ENCODE assay signal across 18 cellular contexts in genomic region chr11:82998697-82999096, GRCh38.
A peak's percentile ranks its signal among the peaks of the same experiment; 100 is the strongest.
DNase-seq lines count a peak whose midpoint lies in the region; ATAC-seq, FAIRE-seq and TF ChIP-seq lines count a peak whose summit lies in the region.
"Had no signal": no experiment of that assay in that cellular context is flagged by ENCODE, and none has a peak within 500 bp of the region (broad histone marks: within the 10 kb centered on the region; RNA-seq: fewer than 3 reads in every experiment).

No MANE protein-coding gene starts in this region.

- H3K9me3 Mint-ChIP-seq in stimulated activated memory B cell treated with anti-CD40 and anti-IgM and Interleukin-4, amounts not matched to agents 10 μg/mL and 1 μg/mL and 100 μg/mL, for 72 hours: no peaks in the 10 kb centered on the region
- H3K9me3 Mint-ChIP-seq: CD8-positive, alpha-beta memory T cell had no signal

- H3K79me2 ChIP-seq in K562 (ENCODE audit: control insufficient read depth, insufficient read depth, low read length): no peaks in the 10 kb centered on the region

- peaks cover 0 to 18% (median 0%) of the 10 kb centered on the region in 9 donors for H3K36me3 ChIP-seq in heart right ventricle
- no peaks in the 10 kb centered on the region for H3K36me3 ChIP-seq in K562 (ENCODE audit: control insufficient read depth, insufficient read depth, low read length)
- no peaks in the 10 kb centered on the region for H3K36me3 ChIP-seq in uterus
- H3K36me3 ChIP-seq: BE2C, SJCRH30 had no signal

- H3K27ac Mint-ChIP-seq in stimulated activated memory B cell treated with anti-CD40 and anti-IgM and Interleukin-4, amounts not matched to agents 10 μg/mL and 1 μg/mL and 100 μg/mL, for 72 hours: peak overlapping the region; percentile 78

- TF ChIP-seq POLR2A in K562 (conservative IDR thresholded peaks at IDR 0.05): no peak
- TF ChIP-seq POLR2A in uterus (IDR thresholded peaks at IDR 0.05): no peak

- H3K36me3 Mint-ChIP-seq in stimulated activated memory B cell treated with anti-CD40 and anti-IgM and Interleukin-4, amounts not matched to agents 10 μg/mL and 1 μg/mL and 100 μg/mL, for 72 hours: peaks cover 58% of the 10 kb centered on the region

- H2AFZ ChIP-seq in K562 (ENCODE audit: low read depth, low read length): 0 out of 2 replicates have a peak overlapping the region, but pooled peaks have one; percentile 3

- H3K27me3 Mint-ChIP-seq in stimulated activated memory B cell treated with anti-CD40 and anti-IgM and Interleukin-4, amounts not matched to agents 10 μg/mL and 1 μg/mL and 100 μg/mL, for 72 hours: no peaks in the 10 kb centered on the region

- H3K27me3 ChIP-seq in heart right ventricle (no peaks in the 10 kb centered on the region), K562 (ENCODE audit: control insufficient read depth in 2 of 2, insufficient read depth in 2 of 2, low read length in 2 of 2) (no peaks in the 10 kb centered on the region), uterus (no peaks in the 10 kb centered on the region)
- H3K27me3 ChIP-seq: BE2C, SJCRH30 had no signal

- no peak overlapping the region for H3K4me3 ChIP-seq in heart right ventricle
- no peak overlapping the region for H3K4me3 ChIP-seq in K562
- H3K4me3 ChIP-seq in uterus: no peak overlapping the region
- H3K4me3 ChIP-seq: SJCRH30 had no signal

- BruUV-seq in K562 (replicated peaks; lab: Mats Ljungman, UMichigan): no TSS peak

- H3K4me3 Mint-ChIP-seq in stimulated activated memory B cell treated with anti-CD40 and anti-IgM and Interleukin-4, amounts not matched to agents 10 μg/mL and 1 μg/mL and 100 μg/mL, for 72 hours: no peak overlapping the region
- H3K4me3 Mint-ChIP-seq: CD8-positive, alpha-beta memory T cell had no signal

- H3K27ac ChIP-seq in heart right ventricle (no peak overlapping the region), K562 (ENCODE audit: extremely low read depth, low read depth, low read length) (no peak overlapping the region), uterus (peak overlapping the region in 1 of 2 donors; percentile 13)
- H3K27ac ChIP-seq: SJCRH30 had no signal

- in situ Hi-C loops in K562 (cut with MboI): no loop called here

- TF ChIP-seq CTCF in heart right ventricle (IDR thresholded peaks at IDR 0.05): no peak
- TF ChIP-seq CTCF in K562 (IDR thresholded peaks at IDR 0.05 in 2 of 3, conservative IDR thresholded peaks at IDR 0.05 in 1 of 3; ENCODE audit: insufficient read depth in 2 of 3, low read depth in 1 of 3, low read length in 3 of 3): no peak
- no peak for TF ChIP-seq CTCF in D721Med (IDR thresholded peaks at IDR 0.05; ENCODE audit: insufficient read depth, missing control alignments)
- TF ChIP-seq CTCF in uterus (IDR thresholded peaks at IDR 0.05): no peak

- TF ChIP-seq RAD21 in K562 (CRISPR knock-in tag; conservative IDR thresholded peaks at IDR 0.05 in 1 of 2, IDR thresholded peaks at IDR 0.05 in 1 of 2): no peak

- H3K9me3 ChIP-seq in heart right ventricle: no peaks in the 10 kb centered on the region
- no peaks in the 10 kb centered on the region for H3K9me3 ChIP-seq in K562 (replicated peaks; ENCODE audit: control insufficient read depth, insufficient read depth, low read depth, low read length)
- no peaks in the 10 kb centered on the region for H3K9me3 ChIP-seq in uterus
- H3K9me3 ChIP-seq: BE2C, SJCRH30 had no signal

- no peaks in the 10 kb centered on the region for H4K20me1 ChIP-seq in K562 (replicated peaks; ENCODE audit: control insufficient read depth, insufficient read depth, low read length)

- POLR2A ChIA-PET in K562 (lab: Yijun Ruan, JAX): no interaction called here

- H3K9ac ChIP-seq in K562 (ENCODE audit: insufficient read depth in 1 of 2, low read depth in 2 of 2, low read length in 2 of 2): no peak overlapping the region

- CTCF ChIA-PET in K562 (lab: Yijun Ruan, JAX; ENCODE audit: low intra/inter-chr PET ratio): no interaction called here

- H3K4me1 ChIP-seq in heart right ventricle (peaks cover 0 to 80% (median 51%) of the 10 kb centered on the region in 9 donors), K562 (replicated peaks in 1 of 2; ENCODE audit: control insufficient read depth in 2 of 2, insufficient read depth in 2 of 2, low read length in 2 of 2) (peaks cover 3 to 9% of the 10 kb centered on the region in 2 experiments; a peak in 4 of 5 replicates), uterus (peaks cover 0 to 8% of the 10 kb centered on the region in 2 donors)

- no peak for DNase-seq in left ventricle myocardium superior
- DNase-seq in heart right ventricle: no peak
- DNase-seq in NCI-H146 (lab: John Stamatoyannopoulos, UW): peak; percentile 48
- DNase-seq in K562 (ENCODE audit: extremely low read depth in 1 of 4, low spot score in 3 of 4): no peak
- DNase-seq in D721Med (ENCODE audit: insufficient read length, low spot score): no peak
- no peak for DNase-seq in uterus
- DNase-seq: BE2C; CD8-positive, alpha-beta memory T cell; DMS 273 treated with DMSO at 0.1 percent for 48 hours; Kasumi-1; NCI-H1417 treated with DMSO at 0.1 percent for 48 hours; NCI-H226; NCI-H526; SJCRH30 had no signal

- ATAC-seq in left ventricle myocardium superior (peak; percentile 39), heart right ventricle (no peak), K562 (no peak), GM18909 (IDR thresholded peaks at IDR 0.05; ENCODE audit: poor library complexity, unreplicated experiment) (no peak)
- ATAC-seq in stimulated activated memory B cell treated with anti-CD40 and anti-IgM and Interleukin-4, amounts not matched to agents 10 μg/mL and 1 μg/mL and 100 μg/mL, for 72 hours: no peak
- ATAC-seq: HepG2 had no signal

- H3K4me1 Mint-ChIP-seq in stimulated activated memory B cell treated with anti-CD40 and anti-IgM and Interleukin-4, amounts not matched to agents 10 μg/mL and 1 μg/mL and 100 μg/mL, for 72 hours: peaks cover 81% of the 10 kb centered on the region

- no peak overlapping the region for H3K4me2 ChIP-seq in K562 (ENCODE audit: insufficient read depth, low read length)

- intact Hi-C loops in left ventricle myocardium superior (cut with micrococcal nuclease): no loop called here
- intact Hi-C loops in heart right ventricle (cut with DNase I): loop anchor here in 2 of 10 donors (5.0 kb wide), 2 partner anchors 74 to 159 kb away; partner anchors contain the start of genes RAB30 (in 2 of the 2) and PCF11 (in 1 of the 2)
- intact Hi-C loops in K562 (cut with micrococcal nuclease): no loop called here
- intact Hi-C loops in uterus (cut with DNase I; ENCODE audit: low total_unique reads): no loop called here

- WGBS in heart right ventricle, 2 donors: 88% methylated on average over 2 of the region's 2 CpGs
- WGBS in K562 (ENCODE audit: insufficient coverage, low coverage, missing lambda C conversion rate): 75% methylated on average over 1 of the region's 2 CpGs

- FAIRE-seq in K562 (lab: Jason Lieb, UNC) (no peak), D721Med (lab: Jason Lieb, UNC) (no peak)
- FAIRE-seq: H54, HepG2 had no signal

- no peak for TF ChIP-seq EP300 in K562 (IDR thresholded peaks at IDR 0.05; ENCODE audit: low read length)

- H3K9me1 ChIP-seq in K562 (ENCODE audit: control insufficient read depth, insufficient read depth, low read length): no peaks in the 10 kb centered on the region

TF ChIP-seq in K562, 482 proteins besides CTCF, POLR2A, EP300 and RAD21 (continues in another document):
- no peak for TF ChIP-seq NR1H2 (CRISPR knock-in tag; IDR thresholded peaks at IDR 0.05)
- TF ChIP-seq PML (IDR thresholded peaks at IDR 0.05; ENCODE audit: low read length): no peak
- no peak for TF ChIP-seq MAFG (tag; conservative IDR thresholded peaks at IDR 0.05)
- TF ChIP-seq TBL1XR1 (IDR thresholded peaks at IDR 0.05; ENCODE audit: low read length in 2 of 2): no peak
- no peak for TF ChIP-seq ARID2 (IDR thresholded peaks at IDR 0.05)
- TF ChIP-seq, protein P1, sequence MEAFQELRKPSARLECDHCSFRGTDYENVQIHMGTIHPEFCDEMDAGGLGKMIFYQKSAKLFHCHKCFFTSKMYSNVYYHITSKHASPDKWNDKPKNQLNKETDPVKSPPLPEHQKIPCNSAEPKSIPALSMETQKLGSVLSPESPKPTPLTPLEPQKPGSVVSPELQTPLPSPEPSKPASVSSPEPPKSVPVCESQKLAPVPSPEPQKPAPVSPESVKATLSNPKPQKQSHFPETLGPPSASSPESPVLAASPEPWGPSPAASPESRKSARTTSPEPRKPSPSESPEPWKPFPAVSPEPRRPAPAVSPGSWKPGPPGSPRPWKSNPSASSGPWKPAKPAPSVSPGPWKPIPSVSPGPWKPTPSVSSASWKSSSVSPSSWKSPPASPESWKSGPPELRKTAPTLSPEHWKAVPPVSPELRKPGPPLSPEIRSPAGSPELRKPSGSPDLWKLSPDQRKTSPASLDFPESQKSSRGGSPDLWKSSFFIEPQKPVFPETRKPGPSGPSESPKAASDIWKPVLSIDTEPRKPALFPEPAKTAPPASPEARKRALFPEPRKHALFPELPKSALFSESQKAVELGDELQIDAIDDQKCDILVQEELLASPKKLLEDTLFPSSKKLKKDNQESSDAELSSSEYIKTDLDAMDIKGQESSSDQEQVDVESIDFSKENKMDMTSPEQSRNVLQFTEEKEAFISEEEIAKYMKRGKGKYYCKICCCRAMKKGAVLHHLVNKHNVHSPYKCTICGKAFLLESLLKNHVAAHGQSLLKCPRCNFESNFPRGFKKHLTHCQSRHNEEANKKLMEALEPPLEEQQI (IDR thresholded peaks at IDR 0.05): no peak
- no peak for TF ChIP-seq SIN3A (IDR thresholded peaks at IDR 0.05; ENCODE audit: borderline replicate concordance in 2 of 2, control insufficient read depth in 1 of 2, low read depth in 2 of 2, low read length in 2 of 2)
- no peak for TF ChIP-seq POLR2G (IDR thresholded peaks at IDR 0.05; ENCODE audit: low read depth, low read length)
- no peak for TF ChIP-seq HOXB6 (CRISPR knock-in tag; IDR thresholded peaks at IDR 0.05; ENCODE audit: borderline replicate concordance)
